ENCODE assay signal across 17 cellular contexts in genomic region chr14:90336985-90337384, GRCh38.
"Had no signal": no experiment of that assay in that cellular context is flagged by ENCODE, and none has a peak within 500 bp of the region (broad histone marks: within the 10 kb centered on the region; RNA-seq: fewer than 3 reads in every experiment).

No MANE protein-coding gene starts in this region.

- DNase-seq: activated CD4-positive, alpha-beta memory T cell treated with anti-CD3 and anti-CD28 coated beads for 36 hours; activated CD8-positive, alpha-beta memory T cell treated with anti-CD3 and anti-CD28 coated beads, Interleukin-2, amount 10 ng/mL, durations not matched to agents 7 days and 5 days; activated effector memory CD4-positive, alpha-beta T cell treated with Interleukin-2 at 50 U/mL for 16 hours; activated T-cell treated with anti-CD3 and anti-CD28 coated beads, Interleukin-2, amount 50 U/mL, for 1 hour; adrenal gland; hippocampal formation; mesenchymal stem cell; natural killer cell; stimulated activated CD4-positive, alpha-beta T cell treated with anti-CD3 and anti-CD28 coated beads, Interleukin-15, amount 100 ng/mL, for 24 hours; stimulated activated CD4-positive, alpha-beta T cell treated with anti-CD3 and anti-CD28 coated beads, Interleukin-4, amount 100 ng/mL, for 24 hours; stimulated activated CD8-positive, alpha-beta memory T cell treated with anti-CD3 and anti-CD28 coated beads, Interleukin-4, amount 100 ng/mL, for 48 hours; stimulated activated naive CD4-positive, alpha-beta T cell treated with Interleukin-2 at 50 U/mL for 16 hours; substantia nigra; T-cell; T1000; upper lobe of left lung had no signal

- H3K36me3 ChIP-seq: adrenal gland, neutrophil, upper lobe of left lung had no signal

- H3K27me3 ChIP-seq: upper lobe of left lung had no signal

- H3K9me3 ChIP-seq: adrenal gland, neutrophil, upper lobe of left lung had no signal

- ATAC-seq: activated CD8-positive, alpha-beta memory T cell treated with anti-CD3 and anti-CD28 coated beads, Interleukin-2, amount 10 ng/mL, durations not matched to agents 7 days and 5 days; natural killer cell; T-cell had no signal

- H3K4me3 ChIP-seq: adrenal gland, upper lobe of left lung had no signal

- H3K27ac ChIP-seq: adrenal gland, neutrophil, upper lobe of left lung had no signal
